Comparison of ENCODE assay signal across 11 cellular contexts in the genomic region with DNA sequence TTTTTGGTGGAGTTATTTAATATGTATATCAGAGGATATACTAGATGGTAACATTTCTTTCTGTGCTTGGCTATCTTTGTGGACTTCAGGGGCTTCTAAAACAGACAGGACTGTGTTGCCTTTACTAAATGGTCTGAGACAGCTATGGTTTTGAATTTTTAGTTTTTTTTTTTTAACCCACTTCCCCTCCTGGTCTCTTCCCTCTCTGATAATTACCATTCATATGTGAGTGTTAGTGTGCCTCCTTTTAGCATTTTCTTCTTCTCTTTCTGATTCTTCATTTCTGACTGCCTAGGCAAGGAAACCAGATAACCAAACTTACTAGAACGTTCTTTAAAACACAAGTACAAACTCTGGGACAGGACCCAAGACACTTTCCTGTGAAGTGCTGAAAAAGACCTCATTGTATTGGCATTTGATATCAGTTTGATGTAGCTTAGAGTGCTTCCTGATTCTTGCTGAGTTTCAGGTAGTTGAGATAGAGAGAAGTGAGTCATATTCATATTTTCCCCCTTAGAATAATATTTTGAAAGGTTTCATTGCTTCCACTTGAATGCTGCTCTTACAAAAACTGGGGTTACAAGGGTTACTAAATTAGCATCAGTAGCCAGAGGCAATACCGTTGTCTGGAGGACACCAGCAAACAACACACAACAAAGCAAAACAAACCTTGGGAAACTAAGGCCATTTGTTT. TPM values are rescaled to one million over a fixed set of nuclear protein-coding genes. Genes with fewer than 3 reads are reported as not detected.
DNase-seq lines count a peak whose midpoint lies in the region; ATAC-seq, FAIRE-seq and TF ChIP-seq lines count a peak whose summit lies in the region.
"Had no signal": no experiment of that assay in that cellular context is flagged by ENCODE, and none has a peak within 500 bp of the region (broad histone marks: within the 10 kb centered on the region; RNA-seq: fewer than 3 reads in every experiment).

No MANE protein-coding gene starts in this region.

- peak; percentile 48 for FAIRE-seq in H54 (lab: Jason Lieb, UNC)

- peak; percentile 90 for ATAC-seq in GM18511 (IDR thresholded peaks at IDR 0.05; ENCODE audit: unreplicated experiment)
- no peak for ATAC-seq in GM19467 (IDR thresholded peaks at IDR 0.05; ENCODE audit: unreplicated experiment)

- no peak for DNase-seq in H54 (ENCODE audit: insufficient read length, low spot score)
- DNase-seq in RPMI7951 (ENCODE audit: low read depth) = peak; percentile 15
- DNase-seq in kidney glomerular epithelial cell (lab: John Stamatoyannopoulos, UW) = peak; percentile 50
- no peak for DNase-seq in NCI-H1417 treated with DMSO at 0.1 percent for 48 hours (lab: John Stamatoyannopoulos, UW)
- DNase-seq in COR-L47 (lab: John Stamatoyannopoulos, UW) = no peak
- no peak for DNase-seq in HK-2 (ENCODE audit: unreplicated experiment)
- DNase-seq: activated CD4-positive, alpha-beta T cell treated with anti-CD3 and anti-CD28 coated beads, Interleukin-2, amount 50 U/mL, for 4 hours; heart right ventricle; NCI-H1105 treated with DMSO at 0.1 percent for 48 hours had no signal

- no peak for TF ChIP-seq POLR2A in H54 (IDR thresholded peaks at IDR 0.05; ENCODE audit: low read depth, low read length)

RNA-seq across cellular contexts. Expression of gene SMAD4, which starts 52.7 kb away (rescaled TPM):
- 45.8 and 57.2 TPM in 2 replicates for total RNA-seq in RPMI7951 (2014; rRNA removed; shearing (Covaris generic))

Comparison
In these comparisons a context has a peak if more than half of its experiments do, and no peak if none do; other contexts are left out.
1. DNase-seq: peak in RPMI7951 (single experiment) and kidney glomerular epithelial cell (single experiment); none in H54 (single experiment), NCI-H1417 treated with DMSO at 0.1 percent for 48 hours (single experiment), COR-L47 (single experiment) and HK-2 (single experiment).